ENCODE assay signal across 1 cellular context in genomic region chr12:53100466-53101151, GRCh38.
TF ChIP-seq lines count a peak whose summit lies in the region.

No MANE protein-coding gene starts in this region.

TF ChIP-seq in K562, 482 proteins besides CTCF, POLR2A, EP300 and RAD21:
- TF ChIP-seq MAX (CRISPR knock-in tag; IDR thresholded peaks at IDR 0.05), result 0 out of 2 replicates have a peak, but pooled peaks have one; percentile 19
- no peak for TF ChIP-seq TCF7 (IDR thresholded peaks at IDR 0.05; ENCODE audit: borderline replicate concordance)
TF ChIP-seq in K562: peak in this region for 1.
